Comparison of ENCODE assay signal across 8 cellular contexts in the genomic region with DNA sequence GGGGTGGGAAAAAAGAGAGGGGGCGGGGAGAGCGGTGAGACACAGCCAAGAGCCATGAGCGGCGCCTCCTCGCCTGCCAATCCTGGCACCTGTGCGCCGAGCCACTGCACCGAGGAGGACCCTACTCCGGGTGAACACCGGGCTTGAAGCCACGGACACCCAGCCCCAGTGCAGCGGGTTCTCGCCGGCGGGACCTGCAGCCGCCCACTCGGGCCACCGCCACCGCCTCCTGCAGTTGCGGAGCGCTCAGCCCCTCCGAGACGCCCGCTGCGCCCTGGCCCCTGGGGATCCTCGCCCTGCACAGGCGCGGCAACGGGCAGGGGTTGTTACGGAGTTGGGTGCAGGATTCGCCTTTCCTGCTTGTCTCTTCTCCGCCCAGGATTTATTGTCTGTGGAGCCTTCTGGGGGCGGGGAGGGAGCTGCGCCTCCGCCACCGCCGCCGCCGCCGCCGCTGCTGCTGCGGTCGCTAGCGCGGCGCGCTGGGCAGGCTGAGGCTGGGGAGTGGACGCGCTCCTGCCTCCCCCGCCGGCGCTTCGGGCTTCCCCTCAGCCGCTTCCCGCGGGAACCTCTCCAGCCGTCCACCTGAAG. TPM values are rescaled to one million over a fixed set of nuclear protein-coding genes. Genes with fewer than 3 reads are reported as not detected.
DNase-seq lines count a peak whose midpoint lies in the region; ATAC-seq, FAIRE-seq and TF ChIP-seq lines count a peak whose summit lies in the region.

LRRC7 (plus strand) TSS at position 76 of the 588 bp plus-strand sequence. CDS start 718 bp downstream, outside the sequence.

- H3K27me3 Mint-ChIP-seq in immature natural killer cell (ENCODE audit: low read depth in 3 of 3), result peaks cover 6 to 13% (median 6%) of the 10 kb centered on the region in 3 donors
- H3K27me3 Mint-ChIP-seq in CD8-positive, alpha-beta memory T cell, result peaks cover 21 to 25% of the 10 kb centered on the region in 2 donors

- DNase-seq in Ammon's horn (ENCODE audit: low spot score) (peak; percentile 44), NCI-H510A (lab: John Stamatoyannopoulos, UW) (peak; percentile 48), bronchial epithelial cell (ENCODE audit: low read depth) (no peak), immature natural killer cell (no peak), small intestine (no peak)
- DNase-seq in CD8-positive, alpha-beta memory T cell, result no peak

- FAIRE-seq in bronchial epithelial cell (lab: Jason Lieb, UNC), result no peak
- FAIRE-seq in small intestine (lab: Jason Lieb, UNC), result no peak

- H3K27ac ChIP-seq in small intestine (ENCODE audit: low read depth in 1 of 2, low read length in 1 of 2), result no peak within 1 kb of the TSS
- H3K27ac ChIP-seq in CD8-positive, alpha-beta memory T cell (ENCODE audit: low read depth, low read length), result no peak within 1 kb of the TSS

- POLR2A ChIA-PET in CD8-positive, alpha-beta memory T cell (lab: Charles Lee), result no interaction called here

- peaks cover 0 to 7% of the 10 kb centered on the region in 2 donors for H3K4me1 ChIP-seq in small intestine (ENCODE audit: control insufficient read depth in 2 of 2, insufficient read depth in 1 of 2, low read depth in 1 of 2, low read length in 1 of 2)
- H3K4me1 ChIP-seq in CD8-positive, alpha-beta memory T cell (ENCODE audit: insufficient read depth, low read length), result no peaks in the 10 kb centered on the region

- H3K9me3 Mint-ChIP-seq in immature natural killer cell, result peaks cover 15 to 37% (median 26%) of the 10 kb centered on the region in 6 donors
- peaks cover 7 to 32% (median 15%) of the 10 kb centered on the region in 5 donors for H3K9me3 Mint-ChIP-seq in CD8-positive, alpha-beta memory T cell

- CTCF ChIA-PET in CD8-positive, alpha-beta memory T cell (lab: Charles Lee), result no interaction called here

- peak; percentile 21 for ATAC-seq in GM21576 (IDR thresholded peaks at IDR 0.05; ENCODE audit: unreplicated experiment)
- ATAC-seq in GM18861 (IDR thresholded peaks at IDR 0.05; ENCODE audit: unreplicated experiment), result no peak

- peaks cover 4 to 8% (median 5%) of the 10 kb centered on the region in 3 donors for H3K36me3 Mint-ChIP-seq in immature natural killer cell
- H3K36me3 Mint-ChIP-seq in CD8-positive, alpha-beta memory T cell, result peaks cover 0 to 3% (median 0%) of the 10 kb centered on the region in 3 donors

- H3K27ac Mint-ChIP-seq in immature natural killer cell, result no peak within 1 kb of the TSS
- no peak within 1 kb of the TSS for H3K27ac Mint-ChIP-seq in CD8-positive, alpha-beta memory T cell

- H3K9me3 ChIP-seq in small intestine (ENCODE audit: control insufficient read depth, low read depth), result no peaks in the 10 kb centered on the region
- H3K9me3 ChIP-seq in CD8-positive, alpha-beta memory T cell (ENCODE audit: low read length), result no peaks in the 10 kb centered on the region

- WGBS in small intestine, 3 donors, result 0 to 1% (median 1%) methylated on average over 44 to 57 of the region's 57 CpGs

- peak within 1 kb of the TSS in 4 of 5 donors; percentile 25 to 41 (median 36) for H3K4me3 Mint-ChIP-seq in immature natural killer cell
- peak within 1 kb of the TSS in 3 of 7 donors; percentile 8 to 41 (median 10) for H3K4me3 Mint-ChIP-seq in CD8-positive, alpha-beta memory T cell

- TF ChIP-seq CTCF in bronchial epithelial cell (IDR thresholded peaks at IDR 0.05; ENCODE audit: insufficient read depth, low read length, severe bottlenecking), result no peak

- H3K4me1 Mint-ChIP-seq in immature natural killer cell, result peaks cover 0 to 3% of the 10 kb centered on the region in 2 donors
- H3K4me1 Mint-ChIP-seq in CD8-positive, alpha-beta memory T cell, result no peaks in the 10 kb centered on the region

- H3K27me3 ChIP-seq in bronchial epithelial cell (ENCODE audit: control insufficient read depth, insufficient read depth, low read length) (peaks cover 20% of the 10 kb centered on the region), small intestine (ENCODE audit: control insufficient read depth in 2 of 2, insufficient read depth in 2 of 2, low read length in 2 of 2) (peaks cover 2 to 13% of the 10 kb centered on the region in 2 donors)
- no peaks in the 10 kb centered on the region for H3K27me3 ChIP-seq in CD8-positive, alpha-beta memory T cell (ENCODE audit: insufficient read depth, low read length, poor library complexity, severe bottlenecking)

- H3K4me3 ChIP-seq in bronchial epithelial cell (ENCODE audit: low read depth, low read length) (peak within 1 kb of the TSS; percentile 17), small intestine (ENCODE audit: low read depth in 1 of 2, low read length in 2 of 2) (peak within 1 kb of the TSS; percentile 23 to 41)
- H3K4me3 ChIP-seq in CD8-positive, alpha-beta memory T cell (ENCODE audit: low read length), result no peak within 1 kb of the TSS

- H3K36me3 ChIP-seq in bronchial epithelial cell (ENCODE audit: control insufficient read depth, insufficient read depth, low read length), result no peaks in the 10 kb centered on the region
- H3K36me3 ChIP-seq in small intestine (ENCODE audit: control insufficient read depth in 2 of 2, insufficient read depth in 2 of 2, low read length in 2 of 2), result no peaks in the 10 kb centered on the region
- no peaks in the 10 kb centered on the region for H3K36me3 ChIP-seq in CD8-positive, alpha-beta memory T cell (ENCODE audit: insufficient read depth, low read length)

RNA-seq across cellular contexts. Expression of gene LRRC7, which starts in this region (rescaled TPM):
- total RNA-seq in bronchial epithelial cell, result not detected in 2 replicates
- polyA plus RNA-seq in immature natural killer cell, result under 1 TPM in 1 of 3 donors, not detected in 2; 0.36 TPM
- polyA plus RNA-seq in small intestine, result under 1 TPM in 1 of 3 donors, not detected in 2; 0.33 TPM
- not detected for total RNA-seq in CD8-positive, alpha-beta memory T cell
- polyA plus RNA-seq in CD8-positive, alpha-beta memory T cell, result not detected

Comparison
In these comparisons a context has a peak if more than half of its experiments do, and no peak if none do; other contexts are left out.
1. DNase-seq: peak in Ammon's horn (single experiment) and NCI-H510A (single experiment); none in bronchial epithelial cell (single experiment), immature natural killer cell (0 of 3), small intestine (single experiment) and CD8-positive, alpha-beta memory T cell (0 of 5).